Comparison of ENCODE assay signal across 12 cellular contexts in genomic region chr3:16916840-16917239, GRCh38. TPM values are rescaled to one million over a fixed set of nuclear protein-coding genes. Genes with fewer than 3 reads are reported as not detected.
DNase-seq lines count a peak whose midpoint lies in the region; ATAC-seq and TF ChIP-seq lines count a peak whose summit lies in the region.
"Had no signal": no experiment of that assay in that cellular context is flagged by ENCODE, and none has a peak within 500 bp of the region (broad histone marks: within the 10 kb centered on the region; RNA-seq: fewer than 3 reads in every experiment).

No MANE protein-coding gene starts in this region.

- POLR2A ChIA-PET in A673 (lab: Charles Lee; ENCODE audit: low non-redundant PET) = no interaction called here

- H3K27me3 ChIP-seq in spleen (replicated peaks in 1 of 7) = no peaks in the 10 kb centered on the region
- H3K27me3 ChIP-seq in A673 (replicated peaks; ENCODE audit: insufficient read depth, low read depth, low read length, poor library complexity) = peaks cover 10% of the 10 kb centered on the region

- no peaks in the 10 kb centered on the region for H3K27me3 Mint-ChIP-seq in activated naive CD4-positive, alpha-beta T cell treated with anti-CD3 and anti-CD28 coated beads, Interleukin-2, amount 50 U/mL, for 24 hours
- H3K27me3 Mint-ChIP-seq in activated T-helper 1 cell treated with anti-CD3 and anti-CD28 coated beads, Interleukin-12 subunit alpha, Interleukin-12 subunit beta, Interleukin-2, Interleukin-4 antibody, amounts not matched to agents 30 ng/mL and 10 ng/mL and 1 ng/mL, durations not matched to agents 14 hours and 24 hours and 36 hours (ENCODE audit: insufficient read depth) = no peaks in the 10 kb centered on the region

- H3K27ac ChIP-seq in spleen (peak overlapping the region in 7 of 8 donors; percentile 29 to 76 (median 64)), A673 (ENCODE audit: low read depth, low read length, poor library complexity, severe bottlenecking) (no peak overlapping the region)
- H3K27ac ChIP-seq: VCaP had no signal

- H3K36me3 Mint-ChIP-seq in activated naive CD4-positive, alpha-beta T cell treated with anti-CD3 and anti-CD28 coated beads, Interleukin-2, amount 50 U/mL, for 24 hours = peaks cover 6% of the 10 kb centered on the region
- peaks cover 9% of the 10 kb centered on the region for H3K36me3 Mint-ChIP-seq in activated T-helper 1 cell treated with anti-CD3 and anti-CD28 coated beads, Interleukin-12 subunit alpha, Interleukin-12 subunit beta, Interleukin-2, Interleukin-4 antibody, amounts not matched to agents 30 ng/mL and 10 ng/mL and 1 ng/mL, durations not matched to agents 14 hours and 24 hours and 36 hours (ENCODE audit: low read depth)

- peaks cover 88% of the 10 kb centered on the region for H3K4me1 Mint-ChIP-seq in activated naive CD4-positive, alpha-beta T cell treated with anti-CD3 and anti-CD28 coated beads, Interleukin-2, amount 50 U/mL, for 24 hours
- peaks cover 29% of the 10 kb centered on the region for H3K4me1 Mint-ChIP-seq in activated T-helper 1 cell treated with anti-CD3 and anti-CD28 coated beads, Interleukin-12 subunit alpha, Interleukin-12 subunit beta, Interleukin-2, Interleukin-4 antibody, amounts not matched to agents 30 ng/mL and 10 ng/mL and 1 ng/mL, durations not matched to agents 14 hours and 24 hours and 36 hours (ENCODE audit: low read depth)

- TF ChIP-seq CTCF in spleen (IDR thresholded peaks at IDR 0.05 in 8 of 11, conservative IDR thresholded peaks at IDR 0.05 in 3 of 11) (no peak), A673 (conservative IDR thresholded peaks at IDR 0.05; ENCODE audit: low read depth, low read length) (no peak)

- H3K4me1 ChIP-seq in spleen = peaks cover 27 to 97% (median 84%) of the 10 kb centered on the region in 6 donors
- H3K4me1 ChIP-seq in A673 (ENCODE audit: insufficient read depth, low read length, poor library complexity, severe bottlenecking) = no peaks in the 10 kb centered on the region

- peak overlapping the region; percentile 97 for H3K27ac Mint-ChIP-seq in activated naive CD4-positive, alpha-beta T cell treated with anti-CD3 and anti-CD28 coated beads, Interleukin-2, amount 50 U/mL, for 24 hours
- peak overlapping the region; percentile 11 for H3K27ac Mint-ChIP-seq in activated T-helper 1 cell treated with anti-CD3 and anti-CD28 coated beads, Interleukin-12 subunit alpha, Interleukin-12 subunit beta, Interleukin-2, Interleukin-4 antibody, amounts not matched to agents 30 ng/mL and 10 ng/mL and 1 ng/mL, durations not matched to agents 14 hours and 24 hours and 36 hours

- no TSS peak for BruUV-seq in A673 (replicated peaks; lab: Mats Ljungman, UMichigan)

- H3K4me3 ChIP-seq in spleen (no peak overlapping the region), A673 (ENCODE audit: low read depth, low read length, poor library complexity, severe bottlenecking) (no peak overlapping the region)

- intact Hi-C loops in activated T-helper 1 cell treated with anti-CD3 and anti-CD28 coated beads, Interleukin-12 subunit alpha, Interleukin-12 subunit beta, Interleukin-2, Interleukin-4 antibody, amounts not matched to agents 30 ng/mL and 10 ng/mL and 1 ng/mL, durations not matched to agents 14 hours and 24 hours and 36 hours (cut with micrococcal nuclease) = no loop called here
- intact Hi-C loops in left ventricle myocardium superior (cut with micrococcal nuclease) (no loop called here), spleen (cut with DNase I; ENCODE audit: low total_unique reads) (no loop called here), A673 (cut with micrococcal nuclease; ENCODE audit: unreplicated experiment) (no loop called here)

- CTCF ChIA-PET in A673 (lab: Charles Lee) = no interaction called here

- peak overlapping the region; percentile 62 for H3K4me3 Mint-ChIP-seq in activated naive CD4-positive, alpha-beta T cell treated with anti-CD3 and anti-CD28 coated beads, Interleukin-2, amount 50 U/mL, for 24 hours
- no peak overlapping the region for H3K4me3 Mint-ChIP-seq in activated T-helper 1 cell treated with anti-CD3 and anti-CD28 coated beads, Interleukin-12 subunit alpha, Interleukin-12 subunit beta, Interleukin-2, Interleukin-4 antibody, amounts not matched to agents 30 ng/mL and 10 ng/mL and 1 ng/mL, durations not matched to agents 14 hours and 24 hours and 36 hours

- H3K9me3 ChIP-seq in spleen (no peaks in the 10 kb centered on the region), A673 (ENCODE audit: low read depth, low read length, poor library complexity, severe bottlenecking) (no peaks in the 10 kb centered on the region)

- peak; percentile 82 for ATAC-seq in left ventricle myocardium superior
- ATAC-seq in HG02840 (IDR thresholded peaks at IDR 0.05; ENCODE audit: low FRiP score, unreplicated experiment) = no peak

- peak in 1 of 3 donors; percentile 20 for TF ChIP-seq POLR2A in spleen (IDR thresholded peaks at IDR 0.05)

- no peaks in the 10 kb centered on the region for H3K9me3 Mint-ChIP-seq in activated naive CD4-positive, alpha-beta T cell treated with anti-CD3 and anti-CD28 coated beads, Interleukin-2, amount 50 U/mL, for 24 hours
- no peaks in the 10 kb centered on the region for H3K9me3 Mint-ChIP-seq in activated T-helper 1 cell treated with anti-CD3 and anti-CD28 coated beads, Interleukin-12 subunit alpha, Interleukin-12 subunit beta, Interleukin-2, Interleukin-4 antibody, amounts not matched to agents 30 ng/mL and 10 ng/mL and 1 ng/mL, durations not matched to agents 14 hours and 24 hours and 36 hours

- no peaks in the 10 kb centered on the region for H3K36me3 ChIP-seq in spleen
- no peaks in the 10 kb centered on the region for H3K36me3 ChIP-seq in A673 (ENCODE audit: insufficient read depth, low read length, poor library complexity, severe bottlenecking)

- no peak for DNase-seq in activated naive CD4-positive, alpha-beta T cell (lab: John Stamatoyannopoulos, UW)
- no peak for DNase-seq in activated T-helper 1 cell treated with anti-CD3 and anti-CD28 coated beads, Interleukin-12 subunit alpha, Interleukin-12 subunit beta, Interleukin-2, Interleukin-4 antibody, amounts not matched to agents 30 ng/mL and 10 ng/mL and 1 ng/mL, durations not matched to agents 14 hours and 24 hours and 36 hours (ENCODE audit: low spot score)
- DNase-seq in left ventricle myocardium superior = no peak
- DNase-seq in spleen = no peak
- no peak for DNase-seq in A673 (ENCODE audit: low spot score)
- DNase-seq in inferior parietal cortex (ENCODE audit: extremely low spot score) = no peak
- DNase-seq: NCI-H1105, NCI-H526, SHP77 treated with DMSO at 0.1 percent for 48 hours had no signal

- 29 to 50% (median 37%) methylated on average over 5 of the region's 5 CpGs for WGBS in spleen, 5 donors

RNA-seq across cellular contexts. Expression of gene PLCL2, which starts 32.1 kb away (rescaled TPM):
- total RNA-seq in activated T-helper 1 cell treated with anti-CD3 and anti-CD28 coated beads, Interleukin-12 subunit alpha, Interleukin-12 subunit beta, Interleukin-2, Interleukin-4 antibody, amounts not matched to agents 30 ng/mL and 10 ng/mL and 1 ng/mL, durations not matched to agents 14 hours and 24 hours and 36 hours = 14.9 and 15.0 TPM in 2 replicates
- 76.9 TPM for total RNA-seq in left ventricle myocardium superior
- total RNA-seq in spleen = 10 to 100 TPM; 41.0 to 60.4 (median 48.0) TPM
- 1 to 10 TPM; 6.9 to 9.6 (median 7.3) TPM for polyA plus RNA-seq in spleen
- total RNA-seq in A673 (2021) = 0.92 and 1.0 TPM in 2 replicates
